In genomic region chr20:11869641-11870040, GRCh38 we compare ENCODE assay signal across 33 cellular contexts.
"Had no signal": no experiment of that assay in that cellular context is flagged by ENCODE, and none has a peak within 500 bp of the region (broad histone marks: within the 10 kb centered on the region; RNA-seq: fewer than 3 reads in every experiment).

No MANE protein-coding gene starts in this region.

- H3K27me3 ChIP-seq: adrenal gland, body of pancreas, breast epithelium, MG63, SJCRH30 had no signal

- H3K9me3 Mint-ChIP-seq: activated T-helper 1 cell treated with anti-CD3 and anti-CD28 coated beads, Interleukin-12 subunit alpha, Interleukin-12 subunit beta, Interleukin-2, Interleukin-4 antibody, amounts not matched to agents 30 ng/mL and 10 ng/mL and 1 ng/mL, durations not matched to agents 14 hours and 24 hours and 36 hours had no signal

- H3K4me1 Mint-ChIP-seq: activated CD4-positive, alpha-beta memory T cell treated with anti-CD3 and anti-CD28 coated beads, Interleukin-2, amount 10 ng/mL, durations not matched to agents 7 days and 5 days; activated CD8-positive, alpha-beta memory T cell treated with anti-CD3 and anti-CD28 coated beads, Interleukin-2, amount 10 ng/mL, durations not matched to agents 7 days and 5 days had no signal

- ATAC-seq: activated CD8-positive, alpha-beta memory T cell treated with anti-CD3 and anti-CD28 coated beads, Interleukin-2, amount 10 ng/mL, durations not matched to agents 7 days and 5 days; activated naive CD4-positive, alpha-beta T cell treated with anti-CD3 and anti-CD28 coated beads, Interleukin-2, amount 50 U/mL, for 72 hours; activated T-cell treated with anti-CD3 and anti-CD28 coated beads, Interleukin-2, amount 50 U/mL, for 4 hours; body of pancreas had no signal

- H3K4me1 ChIP-seq: adrenal gland, body of pancreas, breast epithelium, SJCRH30 had no signal

- H3K4me3 ChIP-seq: adrenal gland, body of pancreas, breast epithelium, MG63, SJCRH30, SK-N-MC had no signal

- H3K36me3 ChIP-seq: adrenal gland, breast epithelium, MG63, SJCRH30, WERI-Rb-1 had no signal

- H3K27ac Mint-ChIP-seq: activated CD4-positive, alpha-beta memory T cell treated with anti-CD3 and anti-CD28 coated beads, Interleukin-2, amount 10 ng/mL, durations not matched to agents 7 days and 5 days; activated CD8-positive, alpha-beta memory T cell treated with anti-CD3 and anti-CD28 coated beads, Interleukin-2, amount 10 ng/mL, durations not matched to agents 7 days and 5 days; activated naive CD4-positive, alpha-beta T cell treated with anti-CD3 and anti-CD28 coated beads for 36 hours; activated naive CD4-positive, alpha-beta T cell treated with anti-CD3 and anti-CD28 coated beads, Interleukin-2, amount 50 U/mL, for 72 hours; activated T-helper 1 cell treated with anti-CD3 and anti-CD28 coated beads, Interleukin-12 subunit alpha, Interleukin-12 subunit beta, Interleukin-2, Interleukin-4 antibody, amounts not matched to agents 30 ng/mL and 10 ng/mL and 1 ng/mL, durations not matched to agents 14 hours and 24 hours and 36 hours had no signal

- FAIRE-seq: astrocyte had no signal

- H3K4me3 Mint-ChIP-seq: activated CD4-positive, alpha-beta memory T cell treated with anti-CD3 and anti-CD28 coated beads, Interleukin-2, amount 10 ng/mL, durations not matched to agents 7 days and 5 days; activated CD8-positive, alpha-beta memory T cell treated with anti-CD3 and anti-CD28 coated beads, Interleukin-2, amount 10 ng/mL, durations not matched to agents 7 days and 5 days; activated naive CD4-positive, alpha-beta T cell treated with anti-CD3 and anti-CD28 coated beads for 36 hours; activated T-cell treated with anti-CD3 and anti-CD28 coated beads, Interleukin-2, amount 50 U/mL, for 4 hours; activated T-helper 1 cell treated with anti-CD3 and anti-CD28 coated beads, Interleukin-12 subunit alpha, Interleukin-12 subunit beta, Interleukin-2, Interleukin-4 antibody, amounts not matched to agents 30 ng/mL and 10 ng/mL and 1 ng/mL, durations not matched to agents 14 hours and 24 hours and 36 hours had no signal

- H3K27ac ChIP-seq: adrenal gland, body of pancreas, breast epithelium, SJCRH30, SK-N-MC, WERI-Rb-1 had no signal

- H3K27me3 Mint-ChIP-seq: activated CD4-positive, alpha-beta memory T cell treated with anti-CD3 and anti-CD28 coated beads, Interleukin-2, amount 10 ng/mL, durations not matched to agents 7 days and 5 days; activated CD8-positive, alpha-beta memory T cell treated with anti-CD3 and anti-CD28 coated beads, Interleukin-2, amount 10 ng/mL, durations not matched to agents 7 days and 5 days had no signal

- H3K36me3 Mint-ChIP-seq: activated CD8-positive, alpha-beta memory T cell treated with anti-CD3 and anti-CD28 coated beads, Interleukin-2, amount 10 ng/mL, durations not matched to agents 7 days and 5 days had no signal

- H3K9me3 ChIP-seq: adrenal gland, body of pancreas, breast epithelium, MG63, SJCRH30 had no signal

- DNase-seq: activated CD4-positive, alpha-beta memory T cell treated with anti-CD3 and anti-CD28 coated beads, Interleukin-2, amount 10 ng/mL, durations not matched to agents 7 days and 5 days; activated CD4-positive, alpha-beta T cell treated with anti-CD3 and anti-CD28 coated beads for 1 hour; activated CD4-positive, alpha-beta T cell treated with anti-CD3 and anti-CD28 coated beads for 48 hours; activated CD4-positive, CD25-positive, alpha-beta regulatory T cell; activated CD8-positive, alpha-beta memory T cell treated with anti-CD3 and anti-CD28 coated beads for 24 hours; activated CD8-positive, alpha-beta memory T cell treated with anti-CD3 and anti-CD28 coated beads, Interleukin-2, amount 10 ng/mL, durations not matched to agents 7 days and 5 days; activated gamma-delta T cell treated with Interleukin-2 at 50 U/mL for 16 hours; activated naive CD4-positive, alpha-beta T cell treated with anti-CD3 and anti-CD28 coated beads for 36 hours; activated T-cell treated with anti-CD3 and anti-CD28 coated beads, Interleukin-2, amount 50 U/mL, for 4 hours; adrenal gland; body of pancreas; caudate nucleus; cerebellar nuclear complex; Kasumi-1; KG1; MG63; NCI-H1092; NCI-H1436 treated with DMSO at 0.1 percent for 48 hours; NCI-H1694 treated with DMSO at 0.1 percent for 48 hours; NCI-H2029; NCI-H345; NCI-H524 treated with DMSO at 0.1 percent for 48 hours; NCI-H748 treated with DMSO at 0.1 percent for 48 hours; NK-92 treated with Interleukin-12 subunit alpha and Interleukin-12 subunit beta, amount 100 ng/mL, for 24 hours; Right ventricle myocardium superior; SJCRH30; T1000; WERI-Rb-1 had no signal
